ENCODE assay signal across 1 cellular context in the genomic region with DNA sequence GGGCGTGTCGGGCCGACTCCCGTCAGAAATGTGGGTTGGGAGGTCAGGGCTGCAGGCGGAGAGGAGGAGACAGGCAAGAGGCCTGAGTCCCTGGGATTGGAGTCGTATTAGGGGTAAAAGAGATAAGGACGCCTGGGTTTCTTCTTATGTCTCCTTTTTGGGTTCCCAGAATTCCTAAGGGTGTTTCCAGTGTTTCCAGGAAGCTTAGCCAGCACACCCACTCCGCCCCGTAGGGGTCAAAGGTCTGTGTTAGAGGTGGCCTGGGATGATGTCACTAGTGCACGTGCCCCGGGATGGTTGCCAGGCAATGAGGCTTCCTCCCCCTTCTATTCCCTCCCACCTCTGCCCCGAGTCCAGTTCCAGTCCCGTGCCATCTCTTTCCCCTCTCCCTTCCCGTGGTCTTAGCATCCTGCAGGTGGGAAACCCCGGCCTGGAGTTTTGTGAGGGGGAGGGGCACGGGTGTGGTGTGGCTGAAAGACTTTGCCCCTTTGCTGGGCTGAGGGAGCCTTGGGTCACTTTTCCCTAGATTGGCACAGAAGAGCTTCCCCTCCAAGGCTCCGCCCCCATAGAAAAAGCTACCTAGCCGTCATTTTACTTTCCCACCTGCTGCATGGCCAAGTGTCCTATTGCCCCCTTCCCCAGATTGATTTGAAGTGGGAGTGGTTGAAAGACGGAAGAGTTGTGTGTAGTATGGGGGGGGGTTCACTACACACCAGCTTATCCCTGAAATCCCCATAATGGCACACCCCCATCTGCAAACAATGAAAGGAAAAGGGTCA.
TF ChIP-seq lines count a peak whose summit lies in the region.

No MANE protein-coding gene starts in this region.

TF ChIP-seq in SK-N-SH, 30 proteins besides CTCF, POLR2A, EP300 and RAD21 (continued from another document):
- TF ChIP-seq PBX3 (IDR thresholded peaks at IDR 0.05) (peak; percentile 65), POLR2AphosphoS5 (IDR thresholded peaks at IDR 0.05; ENCODE audit: low read depth, low read length) (no peak; the same call in 1 of the 2 replicates), REST (IDR thresholded peaks at IDR 0.05; ENCODE audit: low read depth, low read length) (peak; percentile 72; the same call in 1 of the 2 replicates), MEF2A (IDR thresholded peaks at IDR 0.05; ENCODE audit: borderline replicate concordance, low read depth) (0 out of 2 replicates have a peak, but pooled peaks have one; percentile 37), JUND (IDR thresholded peaks at IDR 0.05) (peak; percentile 98), GABPA (IDR thresholded peaks at IDR 0.05; ENCODE audit: low read depth) (0 out of 2 replicates have a peak, but pooled peaks have one; percentile 45), TCF12 (IDR thresholded peaks at IDR 0.05) (peak; percentile 68), FOSL2 (IDR thresholded peaks at IDR 0.05; ENCODE audit: borderline replicate concordance, low read depth) (peak; percentile 31; the same call in 1 of the 2 replicates)
- TF ChIP-seq, protein P1, sequence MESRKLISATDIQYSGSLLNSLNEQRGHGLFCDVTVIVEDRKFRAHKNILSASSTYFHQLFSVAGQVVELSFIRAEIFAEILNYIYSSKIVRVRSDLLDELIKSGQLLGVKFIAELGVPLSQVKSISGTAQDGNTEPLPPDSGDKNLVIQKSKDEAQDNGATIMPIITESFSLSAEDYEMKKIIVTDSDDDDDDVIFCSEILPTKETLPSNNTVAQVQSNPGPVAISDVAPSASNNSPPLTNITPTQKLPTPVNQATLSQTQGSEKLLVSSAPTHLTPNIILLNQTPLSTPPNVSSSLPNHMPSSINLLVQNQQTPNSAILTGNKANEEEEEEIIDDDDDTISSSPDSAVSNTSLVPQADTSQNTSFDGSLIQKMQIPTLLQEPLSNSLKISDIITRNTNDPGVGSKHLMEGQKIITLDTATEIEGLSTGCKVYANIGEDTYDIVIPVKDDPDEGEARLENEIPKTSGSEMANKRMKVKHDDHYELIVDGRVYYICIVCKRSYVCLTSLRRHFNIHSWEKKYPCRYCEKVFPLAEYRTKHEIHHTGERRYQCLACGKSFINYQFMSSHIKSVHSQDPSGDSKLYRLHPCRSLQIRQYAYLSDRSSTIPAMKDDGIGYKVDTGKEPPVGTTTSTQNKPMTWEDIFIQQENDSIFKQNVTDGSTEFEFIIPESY (IDR thresholded peaks at IDR 0.05; ENCODE audit: borderline replicate concordance, low read depth) = peak; percentile 82; the same call in 1 of the 2 replicates
- TF ChIP-seq, protein P2, sequence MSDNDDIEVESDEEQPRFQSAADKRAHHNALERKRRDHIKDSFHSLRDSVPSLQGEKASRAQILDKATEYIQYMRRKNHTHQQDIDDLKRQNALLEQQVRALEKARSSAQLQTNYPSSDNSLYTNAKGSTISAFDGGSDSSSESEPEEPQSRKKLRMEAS (IDR thresholded peaks at IDR 0.05; ENCODE audit: low read depth) = peak; percentile 97
- TF ChIP-seq, protein P3, sequence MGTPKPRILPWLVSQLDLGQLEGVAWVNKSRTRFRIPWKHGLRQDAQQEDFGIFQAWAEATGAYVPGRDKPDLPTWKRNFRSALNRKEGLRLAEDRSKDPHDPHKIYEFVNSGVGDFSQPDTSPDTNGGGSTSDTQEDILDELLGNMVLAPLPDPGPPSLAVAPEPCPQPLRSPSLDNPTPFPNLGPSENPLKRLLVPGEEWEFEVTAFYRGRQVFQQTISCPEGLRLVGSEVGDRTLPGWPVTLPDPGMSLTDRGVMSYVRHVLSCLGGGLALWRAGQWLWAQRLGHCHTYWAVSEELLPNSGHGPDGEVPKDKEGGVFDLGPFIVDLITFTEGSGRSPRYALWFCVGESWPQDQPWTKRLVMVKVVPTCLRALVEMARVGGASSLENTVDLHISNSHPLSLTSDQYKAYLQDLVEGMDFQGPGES (IDR thresholded peaks at IDR 0.05; ENCODE audit: low read depth, low read length) = no peak
